ENCODE assay signal across 19 cellular contexts in the genomic region with DNA sequence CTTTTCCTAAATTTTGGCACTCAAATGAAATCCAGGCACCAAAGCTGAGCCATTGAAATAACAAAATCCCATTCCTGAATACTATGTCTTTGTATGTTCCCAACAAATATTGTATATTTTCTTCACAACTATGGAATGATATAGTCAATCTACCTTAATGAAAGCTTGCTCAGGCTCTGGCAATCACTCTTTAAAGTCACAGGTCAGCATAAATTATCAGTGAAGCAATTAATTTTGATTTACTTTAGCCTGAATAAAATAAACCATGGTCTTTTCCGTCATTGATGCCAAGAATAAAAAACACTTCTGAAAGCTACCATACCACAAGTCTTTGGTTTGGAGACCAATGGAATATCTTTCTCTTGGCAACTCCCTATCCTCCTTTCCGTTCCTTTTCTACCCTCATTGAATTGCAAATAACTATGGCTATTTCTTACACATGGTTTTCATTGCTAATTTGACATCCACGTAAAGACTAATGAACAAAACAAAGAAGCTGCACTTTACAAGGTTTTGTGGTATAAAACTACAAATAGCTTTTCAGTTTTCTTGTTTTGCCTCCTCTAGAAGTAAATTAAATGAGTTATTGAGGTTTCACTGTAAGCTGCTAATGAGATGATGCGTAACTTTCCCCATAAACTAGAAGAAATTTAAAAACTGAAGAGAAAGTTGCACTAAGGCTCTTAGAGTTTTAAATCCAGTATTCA.
"Had no signal": no experiment of that assay in that cellular context is flagged by ENCODE, and none has a peak within 500 bp of the region (broad histone marks: within the 10 kb centered on the region; RNA-seq: fewer than 3 reads in every experiment).

No MANE protein-coding gene starts in this region.

- DNase-seq: activated CD4-positive, alpha-beta T cell treated with anti-CD3 and anti-CD28 coated beads for 1 hour; activated gamma-delta T cell; adrenal gland; dermis blood vessel endothelial cell; effector memory CD4-positive, alpha-beta T cell; esophagus squamous epithelium; nucleus accumbens; spleen; stimulated activated CD8-positive, alpha-beta memory T cell treated with anti-CD3 and anti-CD28 coated beads, Interleukin-4, amount 100 ng/mL, for 48 hours; stimulated activated naive CD4-positive, alpha-beta T cell treated with Interleukin-2 at 50 U/mL for 16 hours; thyroid gland had no signal

- H3K4me3 ChIP-seq: adrenal gland, cardiac muscle cell, esophagus squamous epithelium, hepatocyte, lung, spleen, thyroid gland had no signal

- H3K27me3 Mint-ChIP-seq: natural killer cell treated with Interleukin-12 subunit alpha and Interleukin-12 subunit beta and Interleukin-15 and Interleukin-18, amount 100 ng/mL, for 72 hours had no signal

- H3K27ac Mint-ChIP-seq: activated naive CD4-positive, alpha-beta T cell treated with anti-CD3 and anti-CD28 coated beads, Interleukin-2, amount 50 U/mL, for 72 hours; mesothelial cell of epicardium; natural killer cell treated with Interleukin-12 subunit alpha and Interleukin-12 subunit beta and Interleukin-15 and Interleukin-18, amount 100 ng/mL, for 72 hours had no signal

- H3K4me2 ChIP-seq: hepatocyte had no signal

- FAIRE-seq: keratinocyte had no signal

- H2AFZ ChIP-seq: hepatocyte had no signal

- H3K36me3 ChIP-seq: adrenal gland, cardiac muscle cell, esophagus squamous epithelium, spleen, thyroid gland had no signal

- ATAC-seq: activated naive CD4-positive, alpha-beta T cell treated with anti-CD3 and anti-CD28 coated beads, Interleukin-2, amount 50 U/mL, for 72 hours; natural killer cell treated with Interleukin-12 subunit alpha and Interleukin-12 subunit beta and Interleukin-15 and Interleukin-18, amount 100 ng/mL, for 72 hours had no signal

- H3K9me3 Mint-ChIP-seq: activated naive CD4-positive, alpha-beta T cell treated with anti-CD3 and anti-CD28 coated beads, Interleukin-2, amount 50 U/mL, for 72 hours; mesothelial cell of epicardium; natural killer cell treated with Interleukin-12 subunit alpha and Interleukin-12 subunit beta and Interleukin-15 and Interleukin-18, amount 100 ng/mL, for 72 hours had no signal

- H3K27me3 ChIP-seq: adrenal gland, cardiac muscle cell, esophagus squamous epithelium, hepatocyte, spleen, thyroid gland had no signal

- H3K79me2 ChIP-seq: hepatocyte had no signal

- H3K9me3 ChIP-seq: adrenal gland, esophagus squamous epithelium, spleen, thyroid gland had no signal

- H3K4me3 Mint-ChIP-seq: mesothelial cell of epicardium; natural killer cell treated with Interleukin-12 subunit alpha and Interleukin-12 subunit beta and Interleukin-15 and Interleukin-18, amount 100 ng/mL, for 72 hours had no signal

- H3K27ac ChIP-seq: adrenal gland, cardiac muscle cell, esophagus squamous epithelium, hepatocyte, spleen, thyroid gland, VCaP had no signal

- H3K36me3 Mint-ChIP-seq: activated naive CD4-positive, alpha-beta T cell treated with anti-CD3 and anti-CD28 coated beads, Interleukin-2, amount 50 U/mL, for 72 hours; mesothelial cell of epicardium; natural killer cell treated with Interleukin-12 subunit alpha and Interleukin-12 subunit beta and Interleukin-15 and Interleukin-18, amount 100 ng/mL, for 72 hours had no signal
